1 cellular context compared by ENCODE assay signal in genomic region chr19:16200038-16200775, GRCh38.
TF ChIP-seq lines count a peak whose summit lies in the region.

No MANE protein-coding gene starts in this region.

TF ChIP-seq in HepG2, 621 proteins besides CTCF, POLR2A, EP300 and RAD21 (continues in another document):
- TF ChIP-seq ZNF414 (CRISPR knock-in tag; IDR thresholded peaks at IDR 0.05) (peak; percentile 68), SCMH1 (CRISPR knock-in tag; IDR thresholded peaks at IDR 0.05; ENCODE audit: borderline replicate concordance) (no peak), ZNF687 (CRISPR knock-in tag; IDR thresholded peaks at IDR 0.05) (peak; percentile 80), GABPA (IDR thresholded peaks at IDR 0.05; ENCODE audit: low read depth, low read length) (no peak), GABPA (CRISPR knock-in tag; IDR thresholded peaks at IDR 0.05; ENCODE audit: low read depth) (peak; percentile 59), ZNF263 (CRISPR knock-in tag; IDR thresholded peaks at IDR 0.05) (no peak), TFDP2 (CRISPR knock-in tag; IDR thresholded peaks at IDR 0.05) (peak; percentile 50; the same call in 1 of the 2 replicates), CBX1 (IDR thresholded peaks at IDR 0.05; ENCODE audit: low read depth) (peak; percentile 44), NCOA2 (CRISPR knock-in tag; IDR thresholded peaks at IDR 0.05) (peak; percentile 72), BRD4 (CRISPR knock-in tag; IDR thresholded peaks at IDR 0.05) (no peak), PHF5A (CRISPR knock-in tag; IDR thresholded peaks at IDR 0.05; ENCODE audit: low read depth, unreplicated experiment) (peak; percentile 89), ZBTB4 (CRISPR knock-in tag; IDR thresholded peaks at IDR 0.05; ENCODE audit: borderline replicate concordance) (0 out of 2 replicates have a peak, but pooled peaks have one; percentile 49), MIER2 (CRISPR knock-in tag; IDR thresholded peaks at IDR 0.05) (peak; percentile 68; the same call in 1 of the 2 replicates), NR2F2 (IDR thresholded peaks at IDR 0.05; ENCODE audit: borderline replicate concordance, low read depth) (peak; percentile 56; the same call in 1 of the 2 replicates), ZNF605 (CRISPR knock-in tag; IDR thresholded peaks at IDR 0.05) (peak; percentile 15; the same call in 1 of the 2 replicates), AHDC1 (CRISPR knock-in tag; IDR thresholded peaks at IDR 0.05; ENCODE audit: borderline replicate concordance) (no peak), SPEN (CRISPR knock-in tag; IDR thresholded peaks at IDR 0.05; ENCODE audit: low read depth) (peak; percentile 65; the same call in 1 of the 2 replicates), HDAC1 (CRISPR knock-in tag; IDR thresholded peaks at IDR 0.05) (peak; percentile 72; the same call in 1 of the 2 replicates), ZNF703 (CRISPR knock-in tag; IDR thresholded peaks at IDR 0.05; ENCODE audit: borderline replicate concordance) (no peak), ZNF746 (CRISPR knock-in tag; IDR thresholded peaks at IDR 0.05) (0 out of 2 replicates have a peak, but pooled peaks have one; percentile 51), ZBTB40 (IDR thresholded peaks at IDR 0.05) (no peak), ZBTB40 (CRISPR knock-in tag; IDR thresholded peaks at IDR 0.05) (no peak), RXRB (CRISPR knock-in tag; IDR thresholded peaks at IDR 0.05; ENCODE audit: borderline replicate concordance) (peak; percentile 74; the same call in 1 of the 2 replicates), ZNF468 (CRISPR knock-in tag; IDR thresholded peaks at IDR 0.05) (no peak), TCF12 (IDR thresholded peaks at IDR 0.05) (no peak), TCF12 (CRISPR knock-in tag; IDR thresholded peaks at IDR 0.05) (no peak), ZNF230 (CRISPR knock-in tag; IDR thresholded peaks at IDR 0.05) (no peak), ATF7 (IDR thresholded peaks at IDR 0.05) (peak; percentile 64), ATF7 (CRISPR knock-in tag; IDR thresholded peaks at IDR 0.05) (no peak; the same call in 1 of the 2 replicates), ZNF205 (CRISPR knock-in tag; IDR thresholded peaks at IDR 0.05) (peak; percentile 59; the same call in 1 of the 2 replicates), HMG20B (CRISPR knock-in tag; conservative IDR thresholded peaks at IDR 0.05) (peak; percentile 68; the same call in 1 of the 2 replicates), RARA (CRISPR knock-in tag; IDR thresholded peaks at IDR 0.05) (peak; percentile 66), ZBTB21 (CRISPR knock-in tag; IDR thresholded peaks at IDR 0.05) (no peak), NONO (IDR thresholded peaks at IDR 0.05) (no peak), NONO (CRISPR knock-in tag; conservative IDR thresholded peaks at IDR 0.05) (peak; percentile 50; the same call in 1 of the 2 replicates), HDAC6 (IDR thresholded peaks at IDR 0.05; ENCODE audit: low read depth, low read length) (no peak), FOXA3 (CRISPR knock-in tag; IDR thresholded peaks at IDR 0.05) (peak; percentile 71)
